11 cellular contexts compared by ENCODE assay signal in the genomic region with DNA sequence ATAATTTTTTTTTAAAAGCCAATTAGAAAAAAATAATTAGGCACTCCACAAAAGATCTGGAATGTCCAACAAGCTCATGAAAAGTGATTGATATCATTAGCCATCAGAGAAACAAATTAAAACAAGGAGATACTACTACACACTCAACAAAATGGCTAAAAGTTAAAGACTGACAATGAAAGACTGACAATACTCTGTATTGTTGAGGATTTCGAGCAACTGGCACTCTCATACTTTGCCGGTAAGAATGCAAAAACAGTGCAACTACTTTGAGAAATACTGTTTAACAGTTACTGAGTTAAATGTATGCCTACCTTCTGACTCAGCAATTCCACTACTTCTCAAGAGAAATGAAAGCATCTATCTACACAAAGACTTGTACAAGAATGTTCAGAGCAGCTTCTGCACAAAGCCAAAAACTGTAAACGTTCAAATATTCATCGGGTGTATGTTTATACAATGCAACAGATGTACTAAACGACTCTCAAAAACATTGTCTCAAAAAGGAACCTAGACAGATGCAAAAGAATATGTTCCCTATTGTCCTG. TPM values are rescaled to one million over a fixed set of nuclear protein-coding genes. Genes with fewer than 3 reads are reported as not detected.
DNase-seq lines count a peak whose midpoint lies in the region; ATAC-seq and TF ChIP-seq lines count a peak whose summit lies in the region.
"Had no signal": no experiment of that assay in that cellular context is flagged by ENCODE, and none has a peak within 500 bp of the region (broad histone marks: within the 10 kb centered on the region; RNA-seq: fewer than 3 reads in every experiment).

No MANE protein-coding gene starts in this region.

- peak overlapping the region; percentile 83 for H3K9ac ChIP-seq in Loucy (ENCODE audit: low read depth, low read length, poor library complexity, severe bottlenecking)
- no peak overlapping the region for H3K9ac ChIP-seq in mammary epithelial cell (ENCODE audit: insufficient read depth, low read length)

- H3K4me1 Mint-ChIP-seq in CD4-positive, alpha-beta T cell (ENCODE audit: low read depth): peaks cover 43% of the 10 kb centered on the region
- peaks cover 45% of the 10 kb centered on the region for H3K4me1 Mint-ChIP-seq in nephron progenitor cell

- H3K79me2 ChIP-seq in Loucy (ENCODE audit: insufficient read depth, low read length): peaks cover 44% of the 10 kb centered on the region
- H3K79me2 ChIP-seq in mammary epithelial cell (ENCODE audit: insufficient read depth, low read length): peaks cover 57% of the 10 kb centered on the region

- POLR2A ChIA-PET in CD4-positive, alpha-beta T cell (lab: Charles Lee): interaction anchor here (0.6 to 3.4 kb wide), 2 partner anchors 86 to 161 kb away, joined by 3 to 32 read pairs; partner anchors contain the start of gene GALNT1

- no peak for TF ChIP-seq POLR2A in GM18505 (IDR thresholded peaks at IDR 0.05; ENCODE audit: borderline replicate concordance, extremely low read depth, insufficient read depth, insufficient read length)

- no peaks in the 10 kb centered on the region for H3K9me3 ChIP-seq in CD4-positive, alpha-beta T cell (ENCODE audit: control insufficient read depth, low read length)
- H3K9me3 ChIP-seq in Loucy (ENCODE audit: insufficient read depth, low read depth, low read length) (no peaks in the 10 kb centered on the region), mammary epithelial cell (replicated peaks; ENCODE audit: insufficient read depth, low read length) (no peaks in the 10 kb centered on the region)
- H3K9me3 ChIP-seq: mucosa of descending colon, tibial artery had no signal

- dilution Hi-C loops in mammary epithelial cell (cut with HindIII; ENCODE audit: low sequenced_read_pairs): no loop called here

- H3K4me3 Mint-ChIP-seq in CD4-positive, alpha-beta T cell: peak overlapping the region; percentile 70
- peak overlapping the region; percentile 96 for H3K4me3 Mint-ChIP-seq in nephron progenitor cell

- CTCF ChIA-PET in CD4-positive, alpha-beta T cell (lab: Charles Lee): interaction anchor here (1.2 kb wide), 1 partner anchor 9 kb away, joined by 3 read pairs; no protein-coding TSS in a partner anchor
- CTCF ChIA-PET in mammary epithelial cell (lab: Charles Lee; ENCODE audit: low non-redundant PET): no interaction called here

- H3K9me3 Mint-ChIP-seq in CD4-positive, alpha-beta T cell: no peaks in the 10 kb centered on the region
- no peaks in the 10 kb centered on the region for H3K9me3 Mint-ChIP-seq in nephron progenitor cell

- H3K9me2 ChIP-seq in Loucy (replicated peaks; ENCODE audit: low read depth, low read length): no peaks in the 10 kb centered on the region

- BruUV-seq in mammary epithelial cell (replicated peaks; lab: Mats Ljungman, UMichigan): no TSS peak

- no peaks in the 10 kb centered on the region for H3F3A ChIP-seq in Loucy (ENCODE audit: low read depth)

- WGBS in mammary epithelial cell (ENCODE audit: low coverage, missing lambda C conversion rate): 89% methylated on average over 5 of the region's 5 CpGs

- H3K27ac ChIP-seq in CD4-positive, alpha-beta T cell (ENCODE audit: low read depth, low read length): no peak overlapping the region
- no peak overlapping the region for H3K27ac ChIP-seq in mammary epithelial cell (ENCODE audit: insufficient read depth, low read depth, low read length)

- ATAC-seq in CD4-positive, alpha-beta T cell (ENCODE audit: poor library complexity): no peak
- ATAC-seq in GM18505 (IDR thresholded peaks at IDR 0.05; ENCODE audit: unreplicated experiment) (no peak), HG03097 (IDR thresholded peaks at IDR 0.05; ENCODE audit: low FRiP score, unreplicated experiment) (no peak)
- ATAC-seq: mucosa of descending colon had no signal

- H3K4me3 ChIP-seq in Loucy (ENCODE audit: low read length, poor library complexity, severe bottlenecking): peak overlapping the region; percentile 93
- no peak overlapping the region for H3K4me3 ChIP-seq in mammary epithelial cell (replicated peaks in 1 of 3; ENCODE audit: insufficient read depth in 1 of 3, low read depth in 2 of 3, low read length in 3 of 3)
- H3K4me3 ChIP-seq: mucosa of descending colon had no signal

- H2AFZ ChIP-seq in Loucy (ENCODE audit: low read length) (no peak overlapping the region), mammary epithelial cell (ENCODE audit: low read depth, low read length) (no peak overlapping the region)

- H3K4me1 ChIP-seq in Loucy (ENCODE audit: insufficient read depth, low read length, poor library complexity, severe bottlenecking): peaks cover 57% of the 10 kb centered on the region
- peaks cover 20% of the 10 kb centered on the region for H3K4me1 ChIP-seq in mammary epithelial cell (ENCODE audit: insufficient read depth, low read length)

- H3K27ac Mint-ChIP-seq in CD4-positive, alpha-beta T cell: peak overlapping the region; percentile 99
- H3K27ac Mint-ChIP-seq in nephron progenitor cell: no peak overlapping the region

- DNase-seq in CD4-positive, alpha-beta T cell: no peak
- DNase-seq in mammary epithelial cell: no peak
- no peak for DNase-seq in nephron progenitor cell
- no peak for DNase-seq in NCI-H774 (lab: John Stamatoyannopoulos, UW)
- DNase-seq in 8988T: no peak
- DNase-seq: mucosa of descending colon, NCI-H524, tibial artery had no signal

- in situ Hi-C loops in mammary epithelial cell (cut with MboI; ENCODE audit: low sequenced_read_pairs in 2 of 2): no loop called here

- H3K4me2 ChIP-seq in Loucy (ENCODE audit: low read depth, low read length, poor library complexity, severe bottlenecking) (peak overlapping the region; percentile 99), mammary epithelial cell (ENCODE audit: insufficient read depth, low read depth, low read length) (peak overlapping the region; percentile 81)

- H3K27me3 ChIP-seq in CD4-positive, alpha-beta T cell (ENCODE audit: control insufficient read depth, insufficient read depth, low read length): no peaks in the 10 kb centered on the region
- no peaks in the 10 kb centered on the region for H3K27me3 ChIP-seq in Loucy (ENCODE audit: insufficient read depth, low read length, poor library complexity, severe bottlenecking)
- H3K27me3 ChIP-seq in mammary epithelial cell (ENCODE audit: insufficient read depth, low read length): no peaks in the 10 kb centered on the region
- H3K27me3 ChIP-seq: tibial artery had no signal

- peaks cover 11% of the 10 kb centered on the region for H3K36me3 Mint-ChIP-seq in CD4-positive, alpha-beta T cell (ENCODE audit: low read depth)
- H3K36me3 Mint-ChIP-seq in nephron progenitor cell (ENCODE audit: low read depth): no peaks in the 10 kb centered on the region

- TF ChIP-seq CTCF in CD4-positive, alpha-beta T cell (IDR thresholded peaks at IDR 0.05): no peak
- TF ChIP-seq CTCF in Loucy (conservative IDR thresholded peaks at IDR 0.05; ENCODE audit: low read length) (no peak), mammary epithelial cell (conservative IDR thresholded peaks at IDR 0.05 in 1 of 2, IDR thresholded peaks at IDR 0.05 in 1 of 2; ENCODE audit: extremely low read depth in 1 of 2, insufficient read depth in 1 of 2, low read depth in 1 of 2, low read length in 2 of 2) (no peak), nephron progenitor cell (IDR thresholded peaks at IDR 0.05) (no peak)

- H3K36me3 ChIP-seq in Loucy (ENCODE audit: insufficient read depth, low read length) (no peaks in the 10 kb centered on the region), mammary epithelial cell (ENCODE audit: insufficient read depth, low read length) (no peaks in the 10 kb centered on the region)
- H3K36me3 ChIP-seq: tibial artery had no signal

- no peaks in the 10 kb centered on the region for H4K20me1 ChIP-seq in Loucy (ENCODE audit: insufficient read depth, low read length, poor library complexity, severe bottlenecking)
- H4K20me1 ChIP-seq in mammary epithelial cell (ENCODE audit: insufficient read depth, low read length): no peaks in the 10 kb centered on the region

- intact Hi-C loops in CD4-positive, alpha-beta T cell (cut with DNase I, micrococcal nuclease): loop anchor here (2.0 to 10.0 kb wide), 9 partner anchors 149 to 1329 kb away; partner anchors contain the start of genes RPRD1A (in 2 of the 2), KIAA1328 (in 1 of the 2), MAPRE2 (in 1 of the 2) and RMP24 (in 1 of the 2)
- intact Hi-C loops in mammary epithelial cell (cut with micrococcal nuclease): loop anchor here (2.0 to 5.0 kb wide), 2 partner anchors 86 to 87 kb away; partner anchors contain the start of gene GALNT1

- H3K27me3 Mint-ChIP-seq in CD4-positive, alpha-beta T cell: no peaks in the 10 kb centered on the region
- H3K27me3 Mint-ChIP-seq in nephron progenitor cell (ENCODE audit: low read depth, poor library complexity): no peaks in the 10 kb centered on the region

RNA-seq across cellular contexts. Expression of gene INO80C, which starts 1.9 kb away (rescaled TPM):
- 10 to 100 TPM; 13.0 to 16.0 TPM for total RNA-seq in CD4-positive, alpha-beta T cell
- total RNA-seq in mammary epithelial cell: 10 to 100 TPM in 1 of 2 donors, 1 to 10 TPM in 1; 7.2 to 46.5 TPM
- 42.5 TPM for polyA plus RNA-seq in mammary epithelial cell
- 20.4 TPM for polyA minus RNA-seq in mammary epithelial cell
